ENCODE assay signal across 31 cellular contexts in genomic region chr7:98909487-98909886, GRCh38. TPM values are rescaled to one million over a fixed set of nuclear protein-coding genes. Genes with fewer than 3 reads are reported as not detected.
"Had no signal": no experiment of that assay in that cellular context is flagged by ENCODE, and none has a peak within 500 bp of the region (broad histone marks: within the 10 kb centered on the region; RNA-seq: fewer than 3 reads in every experiment).

No MANE protein-coding gene starts in this region.

- ATAC-seq: activated CD4-positive, alpha-beta T cell treated with anti-CD3 and anti-CD28 coated beads for 36 hours; activated CD8-positive, alpha-beta T cell treated with anti-CD3 and anti-CD28 coated beads, Interleukin-2, amount 10 ng/mL, durations not matched to agents 7 days and 5 days; activated naive CD8-positive, alpha-beta T cell treated with anti-CD3 and anti-CD28 coated beads, Interleukin-2, amount 50 U/mL, for 24 hours had no signal

- H3K27ac ChIP-seq: PC-9, RWPE1, SJCRH30, SK-N-MC had no signal

- DNase-seq: activated CD4-positive, alpha-beta T cell treated with anti-CD3 and anti-CD28 coated beads for 36 hours; activated CD4-positive, alpha-beta T cell treated with anti-CD3 and anti-CD28 coated beads, Interleukin-2, amount 10 ng/mL, durations not matched to agents 7 days and 5 days; activated CD4-positive, alpha-beta T cell treated with anti-CD3 and anti-CD28 coated beads, Interleukin-2, amount 50 U/mL, for 48 hours; activated CD8-positive, alpha-beta memory T cell treated with anti-CD3 and anti-CD28 coated beads, Interleukin-2, amount 50 U/mL, for 4 hours; activated CD8-positive, alpha-beta T cell treated with anti-CD3 and anti-CD28 coated beads, Interleukin-2, amount 10 ng/mL, durations not matched to agents 7 days and 5 days; activated effector memory CD4-positive, alpha-beta T cell treated with Interleukin-2 at 50 U/mL for 16 hours; activated naive CD4-positive, alpha-beta T cell treated with anti-CD3 and anti-CD28 coated beads, Interleukin-2, amount 10 ng/mL, durations not matched to agents 7 days and 5 days; activated naive CD8-positive, alpha-beta T cell treated with anti-CD3 and anti-CD28 coated beads, Interleukin-2, amount 50 U/mL, for 24 hours; activated T-cell treated with anti-CD3 and anti-CD28 coated beads, Interleukin-2, amount 50 U/mL, for 48 hours; anterior cingulate cortex; central memory CD4-positive, alpha-beta T cell; Kasumi-1; KG1; MG63; NCI-H1048; NCI-H1105 treated with DMSO at 0.1 percent for 48 hours; NCI-H1436; NCI-H1694; NCI-H1930; NCI-H345; NCI-H524 treated with DMSO at 0.1 percent for 48 hours; PC-9; SHP77; SJCRH30; T1000 had no signal

RNA-seq across cellular contexts. Expression of gene TMEM130, which starts 39.7 kb away (rescaled TPM):
- total RNA-seq: activated CD4-positive, alpha-beta T cell treated with anti-CD3 and anti-CD28 coated beads, Interleukin-2, amount 10 ng/mL, durations not matched to agents 7 days and 5 days; activated CD8-positive, alpha-beta T cell treated with anti-CD3 and anti-CD28 coated beads, Interleukin-2, amount 10 ng/mL, durations not matched to agents 7 days and 5 days; bronchial epithelial cell; NCI-H460; SJCRH30; T-helper 1 cell treated with Interleukin-12 subunit alpha and Interleukin-12 subunit beta and Interleukin-4 antibody, amounts not matched to agents 30 ng/mL and 1 ng/mL, for 36 hours; T-helper 2 cell treated with Interferon-gamma antibody and Interleukin-4, amounts not matched to agents 100 ng/mL and 5 ng/mL, for 36 hours had no signal
